ENCODE assay signal across 1 cellular context in the genomic region with DNA sequence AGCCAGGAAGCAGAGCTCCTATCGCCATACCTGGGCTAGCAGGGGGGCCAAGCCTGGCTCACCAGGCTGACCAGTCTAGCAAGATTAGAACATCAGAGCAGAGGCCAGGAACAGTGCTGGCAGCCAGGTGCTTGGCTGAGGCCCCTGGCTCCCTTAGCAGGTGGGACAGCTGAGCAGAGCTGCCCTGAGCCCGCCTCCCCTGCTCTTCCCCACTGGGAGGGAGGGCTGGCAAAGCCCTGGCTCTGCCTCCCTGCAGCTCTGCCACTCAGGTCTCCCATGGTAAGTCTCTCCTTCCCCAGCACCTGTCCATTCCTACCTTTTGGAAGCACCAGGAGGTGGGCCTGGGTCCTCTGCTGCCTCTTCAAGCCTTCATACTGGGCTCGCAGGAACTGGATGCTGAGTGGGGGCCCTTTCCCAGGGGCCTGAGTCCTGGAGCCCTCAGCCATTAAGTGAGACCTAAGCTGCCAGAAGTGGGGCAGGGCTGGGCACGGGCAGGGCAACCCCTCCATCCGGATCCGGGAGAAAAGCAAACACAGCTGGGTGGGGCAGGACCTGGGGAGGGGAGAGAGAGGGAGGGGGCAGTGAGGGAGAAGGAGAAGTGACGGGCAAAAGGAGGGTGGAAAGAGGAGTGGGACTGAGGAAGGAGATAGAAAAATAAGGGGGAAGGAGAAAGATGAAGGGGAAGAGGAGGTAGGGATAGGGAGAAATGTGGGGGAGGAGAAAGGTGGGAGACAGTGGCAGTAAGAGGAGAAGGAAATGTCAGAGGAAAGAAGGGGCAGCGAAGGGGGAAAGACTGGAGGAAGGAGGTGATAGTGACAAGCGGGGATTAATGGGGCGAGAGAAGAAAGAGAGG.
TF ChIP-seq lines count a peak whose summit lies in the region.

No MANE protein-coding gene starts in this region.

TF ChIP-seq in GM23338, 12 proteins besides CTCF, POLR2A, EP300 and RAD21 (continued from another document):
- TF ChIP-seq, protein P1, sequence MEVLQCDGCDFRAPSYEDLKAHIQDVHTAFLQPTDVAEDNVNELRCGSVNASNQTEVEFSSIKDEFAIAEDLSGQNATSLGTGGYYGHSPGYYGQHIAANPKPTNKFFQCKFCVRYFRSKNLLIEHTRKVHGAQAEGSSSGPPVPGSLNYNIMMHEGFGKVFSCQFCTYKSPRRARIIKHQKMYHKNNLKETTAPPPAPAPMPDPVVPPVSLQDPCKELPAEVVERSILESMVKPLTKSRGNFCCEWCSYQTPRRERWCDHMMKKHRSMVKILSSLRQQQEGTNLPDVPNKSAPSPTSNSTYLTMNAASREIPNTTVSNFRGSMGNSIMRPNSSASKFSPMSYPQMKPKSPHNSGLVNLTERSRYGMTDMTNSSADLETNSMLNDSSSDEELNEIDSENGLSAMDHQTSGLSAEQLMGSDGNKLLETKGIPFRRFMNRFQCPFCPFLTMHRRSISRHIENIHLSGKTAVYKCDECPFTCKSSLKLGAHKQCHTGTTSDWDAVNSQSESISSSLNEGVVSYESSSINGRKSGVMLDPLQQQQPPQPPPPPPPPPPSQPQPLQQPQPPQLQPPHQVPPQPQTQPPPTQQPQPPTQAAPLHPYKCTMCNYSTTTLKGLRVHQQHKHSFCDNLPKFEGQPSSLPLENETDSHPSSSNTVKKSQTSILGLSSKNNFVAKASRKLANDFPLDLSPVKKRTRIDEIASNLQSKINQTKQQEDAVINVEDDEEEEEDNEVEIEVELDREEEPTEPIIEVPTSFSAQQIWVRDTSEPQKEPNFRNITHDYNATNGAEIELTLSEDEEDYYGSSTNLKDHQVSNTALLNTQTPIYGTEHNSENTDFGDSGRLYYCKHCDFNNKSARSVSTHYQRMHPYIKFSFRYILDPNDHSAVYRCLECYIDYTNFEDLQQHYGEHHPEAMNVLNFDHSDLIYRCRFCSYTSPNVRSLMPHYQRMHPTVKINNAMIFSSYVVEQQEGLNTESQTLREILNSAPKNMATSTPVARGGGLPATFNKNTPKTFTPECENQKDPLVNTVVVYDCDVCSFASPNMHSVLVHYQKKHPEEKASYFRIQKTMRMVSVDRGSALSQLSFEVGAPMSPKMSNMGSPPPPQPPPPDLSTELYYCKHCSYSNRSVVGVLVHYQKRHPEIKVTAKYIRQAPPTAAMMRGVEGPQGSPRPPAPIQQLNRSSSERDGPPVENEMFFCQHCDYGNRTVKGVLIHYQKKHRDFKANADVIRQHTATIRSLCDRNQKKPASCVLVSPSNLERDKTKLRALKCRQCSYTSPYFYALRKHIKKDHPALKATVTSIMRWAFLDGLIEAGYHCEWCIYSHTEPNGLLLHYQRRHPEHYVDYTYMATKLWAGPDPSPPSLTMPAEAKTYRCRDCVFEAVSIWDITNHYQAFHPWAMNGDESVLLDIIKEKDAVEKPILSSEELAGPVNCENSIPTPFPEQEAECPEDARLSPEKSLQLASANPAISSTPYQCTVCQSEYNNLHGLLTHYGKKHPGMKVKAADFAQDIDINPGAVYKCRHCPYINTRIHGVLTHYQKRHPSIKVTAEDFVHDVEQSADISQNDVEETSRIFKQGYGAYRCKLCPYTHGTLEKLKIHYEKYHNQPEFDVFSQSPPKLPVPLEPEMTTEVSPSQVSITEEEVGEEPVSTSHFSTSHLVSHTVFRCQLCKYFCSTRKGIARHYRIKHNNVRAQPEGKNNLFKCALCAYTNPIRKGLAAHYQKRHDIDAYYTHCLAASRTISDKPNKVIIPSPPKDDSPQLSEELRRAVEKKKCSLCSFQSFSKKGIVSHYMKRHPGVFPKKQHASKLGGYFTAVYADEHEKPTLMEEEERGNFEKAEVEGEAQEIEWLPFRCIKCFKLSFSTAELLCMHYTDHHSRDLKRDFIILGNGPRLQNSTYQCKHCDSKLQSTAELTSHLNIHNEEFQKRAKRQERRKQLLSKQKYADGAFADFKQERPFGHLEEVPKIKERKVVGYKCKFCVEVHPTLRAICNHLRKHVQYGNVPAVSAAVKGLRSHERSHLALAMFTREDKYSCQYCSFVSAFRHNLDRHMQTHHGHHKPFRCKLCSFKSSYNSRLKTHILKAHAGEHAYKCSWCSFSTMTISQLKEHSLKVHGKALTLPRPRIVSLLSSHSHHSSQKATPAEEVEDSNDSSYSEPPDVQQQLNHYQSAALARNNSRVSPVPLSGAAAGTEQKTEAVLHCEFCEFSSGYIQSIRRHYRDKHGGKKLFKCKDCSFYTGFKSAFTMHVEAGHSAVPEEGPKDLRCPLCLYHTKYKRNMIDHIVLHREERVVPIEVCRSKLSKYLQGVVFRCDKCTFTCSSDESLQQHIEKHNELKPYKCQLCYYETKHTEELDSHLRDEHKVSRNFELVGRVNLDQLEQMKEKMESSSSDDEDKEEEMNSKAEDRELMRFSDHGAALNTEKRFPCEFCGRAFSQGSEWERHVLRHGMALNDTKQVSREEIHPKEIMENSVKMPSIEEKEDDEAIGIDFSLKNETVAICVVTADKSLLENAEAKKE (CRISPR knock-in tag; IDR thresholded peaks at IDR 0.05): no peak
- no peak for TF ChIP-seq POLR2AphosphoS5 (IDR thresholded peaks at IDR 0.05; ENCODE audit: low read depth)
- TF ChIP-seq, protein P2, sequence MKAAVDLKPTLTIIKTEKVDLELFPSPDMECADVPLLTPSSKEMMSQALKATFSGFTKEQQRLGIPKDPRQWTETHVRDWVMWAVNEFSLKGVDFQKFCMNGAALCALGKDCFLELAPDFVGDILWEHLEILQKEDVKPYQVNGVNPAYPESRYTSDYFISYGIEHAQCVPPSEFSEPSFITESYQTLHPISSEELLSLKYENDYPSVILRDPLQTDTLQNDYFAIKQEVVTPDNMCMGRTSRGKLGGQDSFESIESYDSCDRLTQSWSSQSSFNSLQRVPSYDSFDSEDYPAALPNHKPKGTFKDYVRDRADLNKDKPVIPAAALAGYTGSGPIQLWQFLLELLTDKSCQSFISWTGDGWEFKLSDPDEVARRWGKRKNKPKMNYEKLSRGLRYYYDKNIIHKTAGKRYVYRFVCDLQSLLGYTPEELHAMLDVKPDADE (IDR thresholded peaks at IDR 0.05): no peak
